In the genomic region with DNA sequence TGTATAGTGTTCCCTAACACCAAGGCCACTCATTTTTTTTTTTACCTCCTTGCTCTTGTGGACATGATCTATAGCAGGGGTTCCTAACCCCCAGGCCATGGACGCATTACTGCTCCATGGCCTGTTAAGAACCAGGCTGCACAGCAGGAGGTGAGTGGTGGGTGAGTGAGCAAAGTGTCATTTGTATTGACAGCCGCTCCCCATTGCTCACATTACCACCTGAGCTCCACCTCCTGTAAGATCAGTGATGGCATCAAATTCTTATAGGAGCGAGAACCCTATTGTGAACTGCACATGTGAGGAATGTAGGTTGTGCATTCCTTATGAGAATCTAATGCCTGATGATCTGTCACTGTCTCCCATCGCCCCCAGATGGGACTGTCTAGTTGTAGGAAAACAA, we compare ENCODE assay signal across 18 cellular contexts.
DNase-seq lines count a peak whose midpoint lies in the region; ATAC-seq and TF ChIP-seq lines count a peak whose summit lies in the region.
"Had no signal": no experiment of that assay in that cellular context is flagged by ENCODE, and none has a peak within 500 bp of the region (broad histone marks: within the 10 kb centered on the region; RNA-seq: fewer than 3 reads in every experiment).

No MANE protein-coding gene starts in this region.

- H3K4me1 ChIP-seq in Panc1 (ENCODE audit: control insufficient read depth, insufficient read depth, low read length) = peaks cover 97% of the 10 kb centered on the region
- peaks cover 23% of the 10 kb centered on the region for H3K4me1 ChIP-seq in smooth muscle cell (ENCODE audit: low read depth)

- H2AFZ ChIP-seq in smooth muscle cell (ENCODE audit: low read depth) = no peak overlapping the region

- peaks cover 26% of the 10 kb centered on the region for H3F3A ChIP-seq in smooth muscle cell (ENCODE audit: low read depth)

- DNase-seq in ELR (ENCODE audit: low read depth) (peak; percentile 35), Panc1 (ENCODE audit: low read depth, low spot score) (no peak), smooth muscle cell (lab: John Stamatoyannopoulos, UW; ENCODE audit: unreplicated experiment) (no peak), medulla oblongata (ENCODE audit: extremely low spot score) (no peak)
- DNase-seq in activated naive CD4-positive, alpha-beta T cell treated with Interleukin-2 at 50 U/mL for 16 hours = no peak
- DNase-seq: BE2C; CD8-positive, alpha-beta T cell; DMS 273 treated with DMSO at 0.1 percent for 48 hours; H9; NCI-H1092; NCI-H2107; NCI-H226; OCI-M1 had no signal

- H3K9ac ChIP-seq in smooth muscle cell (ENCODE audit: low read depth) = no peak overlapping the region

- H3K27ac ChIP-seq in Panc1 (ENCODE audit: low read length) (peak overlapping the region; percentile 98), smooth muscle cell (ENCODE audit: low read depth) (peak overlapping the region; percentile 91)

- H3K4me2 ChIP-seq in smooth muscle cell = no peak overlapping the region

- no peak for TF ChIP-seq CTCF in Panc1 (IDR thresholded peaks at IDR 0.05)
- TF ChIP-seq CTCF in smooth muscle cell (IDR thresholded peaks at IDR 0.05; ENCODE audit: borderline replicate concordance, insufficient read depth, poor library complexity, severe bottlenecking) = no peak

- H3K9me3 ChIP-seq in Panc1 (ENCODE audit: control insufficient read depth, insufficient read depth, low read depth, low read length) = no peaks in the 10 kb centered on the region
- H3K9me3 ChIP-seq in smooth muscle cell (replicated peaks; ENCODE audit: low read depth) = no peaks in the 10 kb centered on the region
- H3K9me3 ChIP-seq: BE2C had no signal

- H3K36me3 ChIP-seq in Panc1 (ENCODE audit: control insufficient read depth, insufficient read depth, low read length) (no peaks in the 10 kb centered on the region), smooth muscle cell (ENCODE audit: low read depth) (no peaks in the 10 kb centered on the region)
- H3K36me3 ChIP-seq: BE2C had no signal

- ATAC-seq in Panc1 (no peak), esophagus mucosa (peak; percentile 35), HG03097 (IDR thresholded peaks at IDR 0.05; ENCODE audit: low FRiP score, unreplicated experiment) (no peak)
- ATAC-seq: CD8-positive, alpha-beta T cell; K562; Right ventricle myocardium inferior; SK-N-SH treated with all-trans-retinoic acid at 6 μM for 48 hours had no signal

- no TSS peak for BruUV-seq in Panc1 (replicated peaks; lab: Mats Ljungman, UMichigan)

- H3K79me2 ChIP-seq in smooth muscle cell (ENCODE audit: low read depth) = peaks cover 4% of the 10 kb centered on the region

- H3K27me3 ChIP-seq in Panc1 (ENCODE audit: control insufficient read depth, insufficient read depth, low read length) = no peaks in the 10 kb centered on the region
- H3K27me3 ChIP-seq in smooth muscle cell (ENCODE audit: low read depth) = no peaks in the 10 kb centered on the region
- H3K27me3 ChIP-seq: BE2C had no signal

- WGBS in smooth muscle cell (ENCODE audit: low lambda C conversion rate) = 71% methylated on average over 4 of the region's 4 CpGs

- in situ Hi-C loops in Panc1 (cut with HindIII; ENCODE audit: low pct_unique_long_range_greater_than_20kb, low sequenced_read_pairs) = no loop called here

- H3K4me3 ChIP-seq in Panc1 (ENCODE audit: low read depth in 2 of 2, low read length in 2 of 2) = no peak overlapping the region
- no peak overlapping the region for H3K4me3 ChIP-seq in smooth muscle cell
- H3K4me3 ChIP-seq: K562 had no signal

- H4K20me1 ChIP-seq in smooth muscle cell (ENCODE audit: low read depth) = peaks cover 5% of the 10 kb centered on the region

- CTCF ChIA-PET in Panc1 (lab: Charles Lee) = interaction anchor here (0.6 to 0.7 kb wide), 3 partner anchors 32 to 205 kb away, joined by 3 to 4 read pairs (median 3); no protein-coding TSS in a partner anchor

- POLR2A ChIA-PET in Panc1 (lab: Charles Lee) = interaction anchor here (0.7 kb wide), 2 partner anchors 154 to 337 kb away, joined by 3 to 5 read pairs; no protein-coding TSS in a partner anchor

- intact Hi-C loops in Panc1 (cut with micrococcal nuclease; ENCODE audit: unreplicated experiment) = loop anchor here (10.0 kb wide), 1 partner anchor 338 kb away; a partner anchor contains a TSS
